Comparison of ENCODE assay signal across 8 cellular contexts in the genomic region with DNA sequence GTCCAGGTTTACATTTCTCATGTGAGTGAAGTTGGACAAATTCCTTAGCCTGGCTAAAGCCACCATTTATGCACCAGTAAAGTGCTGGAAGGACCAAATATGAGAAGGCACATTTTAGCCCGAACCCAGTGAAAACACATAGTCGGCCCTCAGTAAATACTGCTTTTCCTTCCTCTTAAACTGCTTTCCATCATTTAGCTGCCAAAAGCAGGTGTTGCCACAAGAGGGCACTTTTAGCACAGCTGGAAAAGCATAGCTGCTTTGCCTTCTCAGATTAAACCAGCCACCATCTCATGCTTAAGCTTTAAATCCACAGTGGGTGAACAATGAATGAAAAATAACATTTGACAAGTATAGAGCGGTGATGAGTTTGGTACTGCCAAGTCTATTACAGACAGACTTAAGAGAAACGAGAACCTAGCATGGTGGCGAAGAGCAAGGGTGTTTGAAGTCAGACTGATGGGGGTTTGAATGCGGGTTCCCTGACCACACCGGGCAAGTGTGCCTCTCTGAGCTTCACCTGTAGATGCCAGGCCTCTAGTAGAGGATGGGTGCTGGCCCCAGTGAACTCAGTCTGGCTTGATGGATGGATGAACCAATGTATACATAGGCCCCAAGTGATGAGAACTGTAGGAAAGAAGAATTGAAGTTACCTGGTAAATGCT. TPM values are rescaled to one million over a fixed set of nuclear protein-coding genes. Genes with fewer than 3 reads are reported as not detected.
DNase-seq lines count a peak whose midpoint lies in the region; ATAC-seq and TF ChIP-seq lines count a peak whose summit lies in the region.

No MANE protein-coding gene starts in this region.

- TF ChIP-seq CTCF in LNCAP (IDR thresholded peaks at IDR 0.05), result peak; percentile 88

- in situ Hi-C loops in Caki2 (cut with HindIII; ENCODE audit: low pct_unique_long_range_greater_than_20kb, low sequenced_read_pairs), result no loop called here

- ATAC-seq in GM21423 (IDR thresholded peaks at IDR 0.05; ENCODE audit: unreplicated experiment), result peak; percentile 60
- ATAC-seq in HG02571 (IDR thresholded peaks at IDR 0.05; ENCODE audit: unreplicated experiment), result no peak

- DNase-seq in Caki2 (ENCODE audit: low read depth), result peak; percentile 53
- DNase-seq in SHP77 treated with DMSO at 0.1 percent for 48 hours (lab: John Stamatoyannopoulos, UW), result peak; percentile 60
- peak; percentile 31 for DNase-seq in activated gamma-delta T cell treated with anti-CD3 and anti-CD28 coated beads, Interleukin-2, amount 50 U/mL, for 16 hours (ENCODE audit: low read depth)
- DNase-seq in glomerular endothelial cell (ENCODE audit: extremely low read depth, low read depth, low spot score), result peak; percentile 42
- peak; percentile 30 for DNase-seq in pulmonary artery endothelial cell (ENCODE audit: low read depth, low spot score)

RNA-seq across cellular contexts. Expression of a gene that starts 57.8 kb away (rescaled TPM):
- 1.5 and 1.9 TPM in 2 replicates for total RNA-seq in Caki2 (2014; rRNA removed; shearing (Covaris generic); ENCODE audit: low replicate concordance)
- total RNA-seq in glomerular endothelial cell (2.8 and 4.7 TPM in 2 replicates), pulmonary artery endothelial cell (4.2 and 9.1 TPM in 2 replicates)
